Comparison of ENCODE assay signal across 17 cellular contexts in the genomic region with DNA sequence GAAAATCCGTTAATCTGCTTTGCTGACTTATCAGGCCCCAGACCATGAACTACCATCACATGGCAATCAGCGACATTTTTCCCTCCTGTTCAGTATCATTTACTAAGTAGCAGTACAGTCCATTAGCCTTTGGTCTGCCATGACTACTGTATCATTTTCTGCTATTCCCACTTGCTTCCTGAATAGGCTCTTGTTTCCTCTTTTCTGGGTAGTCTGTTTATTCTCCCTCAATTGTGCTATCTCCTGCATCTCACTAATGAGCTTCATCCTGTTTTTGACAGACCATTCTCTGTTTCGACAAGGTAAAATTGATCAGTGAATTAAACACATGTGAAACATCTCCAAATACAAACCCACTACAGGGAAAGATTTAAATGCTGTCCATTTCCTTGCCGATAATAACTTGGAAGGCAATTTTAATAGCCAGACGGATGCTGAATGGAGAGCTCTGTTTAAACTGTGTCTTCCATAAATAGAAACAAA.
A peak's percentile ranks its signal among the peaks of the same experiment; 100 is the strongest.
DNase-seq lines count a peak whose midpoint lies in the region; ATAC-seq and TF ChIP-seq lines count a peak whose summit lies in the region.
"Had no signal": no experiment of that assay in that cellular context is flagged by ENCODE, and none has a peak within 500 bp of the region (broad histone marks: within the 10 kb centered on the region; RNA-seq: fewer than 3 reads in every experiment).

No MANE protein-coding gene starts in this region.

- ATAC-seq in activated B cell treated with CpG ODN at 0.5 μM for 24 hours (ENCODE audit: low read depth), result no peak
- ATAC-seq in stimulated activated effector memory CD8-positive, alpha-beta T cell treated with anti-CD3 and anti-CD28 coated beads, Interleukin-12 subunit alpha, Interleukin-12 subunit beta, amount 100 ng/mL, for 72 hours, result no peak
- ATAC-seq in upper lobe of right lung, result no peak
- ATAC-seq: A549, left lobe of liver, Panc1 had no signal

- peaks cover 14% of the 10 kb centered on the region for H3K4me1 ChIP-seq in upper lobe of right lung
- H3K4me1 ChIP-seq: A549, prostate gland had no signal

- POLR2A ChIA-PET in activated B cell treated with CpG ODN at 0.5 μM for 24 hours (lab: Charles Lee), result no interaction called here

- no peak overlapping the region for H3K4me3 Mint-ChIP-seq in activated B cell treated with CpG ODN at 0.5 μM for 24 hours
- H3K4me3 Mint-ChIP-seq in stimulated activated effector memory CD8-positive, alpha-beta T cell treated with anti-CD3 and anti-CD28 coated beads, Interleukin-12 subunit alpha, Interleukin-12 subunit beta, amount 100 ng/mL, for 72 hours, result no peak overlapping the region
- H3K4me3 Mint-ChIP-seq: activated naive CD8-positive, alpha-beta T cell treated with anti-CD3 and anti-CD28 coated beads, Interleukin-2, amount 10 ng/mL, durations not matched to agents 7 days and 5 days; T-helper 1 cell treated with Interleukin-12 subunit alpha and Interleukin-12 subunit beta and Interleukin-4 antibody, amounts not matched to agents 30 μg/mL and 1 μg/mL, for 36 hours had no signal

- H3K27me3 ChIP-seq in upper lobe of right lung, result no peaks in the 10 kb centered on the region

- no peaks in the 10 kb centered on the region for H3K27me3 Mint-ChIP-seq in activated B cell treated with CpG ODN at 0.5 μM for 24 hours

- H3K4me1 Mint-ChIP-seq in activated B cell treated with CpG ODN at 0.5 μM for 24 hours, result peaks cover 21% of the 10 kb centered on the region
- H3K4me1 Mint-ChIP-seq in stimulated activated effector memory CD8-positive, alpha-beta T cell treated with anti-CD3 and anti-CD28 coated beads, Interleukin-12 subunit alpha, Interleukin-12 subunit beta, amount 100 ng/mL, for 72 hours, result no peaks in the 10 kb centered on the region

- no peaks in the 10 kb centered on the region for H3K36me3 ChIP-seq in upper lobe of right lung
- H3K36me3 ChIP-seq: prostate gland had no signal

- DNase-seq in NCI-H345 (lab: John Stamatoyannopoulos, UW) (peak; percentile 38), NCI-H345 treated with DMSO at 0.1 percent for 48 hours (lab: John Stamatoyannopoulos, UW; ENCODE audit: unreplicated experiment) (no peak), NCI-H82 (lab: John Stamatoyannopoulos, UW) (peak; percentile 71), activated B cell treated with CpG ODN at 0.5 μM for 24 hours (no peak), retinal pigment epithelial cell (ENCODE audit: low read depth) (peak; percentile 91), upper lobe of right lung (no peak), activated T-cell treated with anti-CD3 and anti-CD28 coated beads for 4 hours (no peak)
- no peak for DNase-seq in stimulated activated effector memory CD8-positive, alpha-beta T cell treated with anti-CD3 and anti-CD28 coated beads, Interleukin-12 subunit alpha, Interleukin-12 subunit beta, amount 100 ng/mL, for 72 hours (ENCODE audit: low spot score in 2 of 2)
- DNase-seq: activated CD4-positive, alpha-beta T cell treated with anti-CD3 and anti-CD28 coated beads for 48 hours; activated naive CD8-positive, alpha-beta T cell treated with anti-CD3 and anti-CD28 coated beads, Interleukin-2, amount 10 ng/mL, durations not matched to agents 7 days and 5 days; activated T-cell treated with anti-CD3 and anti-CD28 coated beads, Interleukin-2, amount 50 U/mL, for 1 hour; effector memory CD4-positive, alpha-beta T cell had no signal

- H3K27ac Mint-ChIP-seq in activated B cell treated with CpG ODN at 0.5 μM for 24 hours, result peak overlapping the region; percentile 7
- H3K27ac Mint-ChIP-seq in stimulated activated effector memory CD8-positive, alpha-beta T cell treated with anti-CD3 and anti-CD28 coated beads, Interleukin-12 subunit alpha, Interleukin-12 subunit beta, amount 100 ng/mL, for 72 hours, result no peak overlapping the region
- H3K27ac Mint-ChIP-seq: activated naive CD8-positive, alpha-beta T cell treated with anti-CD3 and anti-CD28 coated beads, Interleukin-2, amount 10 ng/mL, durations not matched to agents 7 days and 5 days; T-helper 1 cell treated with Interleukin-12 subunit alpha and Interleukin-12 subunit beta and Interleukin-4 antibody, amounts not matched to agents 30 μg/mL and 1 μg/mL, for 36 hours had no signal

- CTCF ChIA-PET in activated B cell treated with CpG ODN at 0.5 μM for 24 hours (lab: Charles Lee), result no interaction called here

- H3K4me3 ChIP-seq in retinal pigment epithelial cell (ENCODE audit: low read length) (no peak overlapping the region), upper lobe of right lung (no peak overlapping the region)
- H3K4me3 ChIP-seq: A549, prostate gland had no signal

- TF ChIP-seq CTCF in activated B cell treated with CpG ODN at 0.5 μM for 24 hours (IDR thresholded peaks at IDR 0.05) (no peak), retinal pigment epithelial cell (conservative IDR thresholded peaks at IDR 0.05; ENCODE audit: low read depth, low read length) (no peak), upper lobe of right lung (IDR thresholded peaks at IDR 0.05) (no peak)

- no peaks in the 10 kb centered on the region for H3K9me3 ChIP-seq in upper lobe of right lung
- H3K9me3 ChIP-seq: A549, prostate gland had no signal

- H3K27ac ChIP-seq in upper lobe of right lung, result no peak overlapping the region
- H3K27ac ChIP-seq: A549, prostate gland had no signal

- H3K36me3 Mint-ChIP-seq in activated B cell treated with CpG ODN at 0.5 μM for 24 hours (ENCODE audit: low read depth), result no peaks in the 10 kb centered on the region
- no peaks in the 10 kb centered on the region for H3K36me3 Mint-ChIP-seq in stimulated activated effector memory CD8-positive, alpha-beta T cell treated with anti-CD3 and anti-CD28 coated beads, Interleukin-12 subunit alpha, Interleukin-12 subunit beta, amount 100 ng/mL, for 72 hours

- H3K9me3 Mint-ChIP-seq in activated B cell treated with CpG ODN at 0.5 μM for 24 hours, result no peaks in the 10 kb centered on the region
- H3K9me3 Mint-ChIP-seq in stimulated activated effector memory CD8-positive, alpha-beta T cell treated with anti-CD3 and anti-CD28 coated beads, Interleukin-12 subunit alpha, Interleukin-12 subunit beta, amount 100 ng/mL, for 72 hours, result no peaks in the 10 kb centered on the region
- H3K9me3 Mint-ChIP-seq: activated naive CD8-positive, alpha-beta T cell treated with anti-CD3 and anti-CD28 coated beads, Interleukin-2, amount 10 ng/mL, durations not matched to agents 7 days and 5 days; T-helper 1 cell treated with Interleukin-12 subunit alpha and Interleukin-12 subunit beta and Interleukin-4 antibody, amounts not matched to agents 30 μg/mL and 1 μg/mL, for 36 hours had no signal

- intact Hi-C loops in activated B cell treated with CpG ODN at 0.5 μM for 24 hours (cut with micrococcal nuclease), result no loop called here
- intact Hi-C loops in upper lobe of right lung (cut with DNase I), result no loop called here

Comparison
In these comparisons a context has a peak if more than half of its experiments do, and no peak if none do; other contexts are left out.
1. DNase-seq: peak in NCI-H345 (single experiment), NCI-H82 (single experiment) and retinal pigment epithelial cell (single experiment); none in NCI-H345 treated with DMSO at 0.1 percent for 48 hours (single experiment), activated B cell treated with CpG ODN at 0.5 μM for 24 hours (single experiment), stimulated activated effector memory CD8-positive, alpha-beta T cell treated with anti-CD3 and anti-CD28 coated beads, Interleukin-12 subunit alpha, Interleukin-12 subunit beta, amount 100 ng/mL, for 72 hours (0 of 2), upper lobe of right lung (single experiment) and activated T-cell treated with anti-CD3 and anti-CD28 coated beads for 4 hours (single experiment).